1 cellular context compared by ENCODE assay signal in the genomic region with DNA sequence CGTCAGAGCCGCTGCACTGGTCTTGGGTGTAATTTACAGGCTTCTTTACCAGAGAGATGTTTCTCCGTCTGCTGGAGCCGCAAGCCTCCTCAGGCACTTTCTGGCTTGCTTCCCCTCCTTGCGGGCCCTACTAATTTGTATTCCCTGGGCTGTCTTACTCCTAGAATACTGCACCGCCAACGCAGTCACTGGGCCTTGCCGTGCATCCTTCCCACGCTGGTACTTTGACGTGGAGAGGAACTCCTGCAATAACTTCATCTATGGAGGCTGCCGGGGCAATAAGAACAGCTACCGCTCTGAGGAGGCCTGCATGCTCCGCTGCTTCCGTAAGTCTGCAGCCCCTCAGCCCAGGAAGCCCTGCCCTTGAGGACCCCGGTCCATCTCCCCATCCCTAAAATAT.
TF ChIP-seq lines count a peak whose summit lies in the region.

No MANE protein-coding gene starts in this region.

TF ChIP-seq in IMR-90, 13 proteins besides CTCF, POLR2A, EP300 and RAD21:
- TF ChIP-seq SMC3 (IDR thresholded peaks at IDR 0.05; ENCODE audit: low read depth, low read length) (no peak), FOS (IDR thresholded peaks at IDR 0.05; ENCODE audit: low read depth, low read length) (no peak), CHD1 (IDR thresholded peaks at IDR 0.05; ENCODE audit: low read depth, low read length) (no peak)
